In the genomic region with DNA sequence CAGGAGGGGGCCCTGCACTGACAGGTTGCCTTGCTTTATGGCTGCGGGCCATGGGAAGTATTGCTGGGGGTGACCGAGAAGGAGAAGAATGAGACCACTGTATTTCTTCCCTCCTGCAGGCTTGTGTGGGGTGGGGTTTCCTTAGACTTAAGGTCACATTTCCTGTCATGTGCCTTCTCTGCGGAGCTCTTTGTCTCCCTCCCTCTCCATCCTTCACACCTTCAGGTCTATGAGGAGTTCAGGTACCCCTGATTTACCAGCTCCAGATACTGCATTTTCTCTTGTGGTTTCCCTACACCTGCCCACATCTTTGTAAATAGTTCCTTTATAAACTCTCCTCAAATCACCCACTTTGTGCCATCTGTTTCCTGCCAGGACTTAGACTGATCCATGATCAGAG, we compare ENCODE assay signal across 19 cellular contexts. TPM values are rescaled to one million over a fixed set of nuclear protein-coding genes. Genes with fewer than 3 reads are reported as not detected.
DNase-seq lines count a peak whose midpoint lies in the region; ATAC-seq lines count a peak whose summit lies in the region.
"Had no signal": no experiment of that assay in that cellular context is flagged by ENCODE, and none has a peak within 500 bp of the region (broad histone marks: within the 10 kb centered on the region; RNA-seq: fewer than 3 reads in every experiment).

No MANE protein-coding gene starts in this region.

- CTCF ChIA-PET in activated CD4-positive, alpha-beta T cell treated with anti-CD3 and anti-CD28 coated beads, Interleukin-2, amount 10 ng/mL, durations not matched to agents 7 days and 5 days (lab: Charles Lee) = interaction anchor here (1.0 to 1.7 kb wide), 2 partner anchors 11 to 30 kb away, joined by 3 to 4 read pairs; no protein-coding TSS in a partner anchor

- no peaks in the 10 kb centered on the region for H3K27me3 ChIP-seq in trophoblast cell (ENCODE audit: insufficient read depth, low read length)
- H3K27me3 ChIP-seq: right atrium auricular region, tibial artery had no signal

- H3K27me3 Mint-ChIP-seq in activated CD4-positive, alpha-beta T cell treated with anti-CD3 and anti-CD28 coated beads, Interleukin-2, amount 10 ng/mL, durations not matched to agents 7 days and 5 days = peaks cover 2% of the 10 kb centered on the region
- H3K27me3 Mint-ChIP-seq in activated T-helper 1 cell treated with anti-CD3 and anti-CD28 coated beads, Interleukin-12 subunit alpha, Interleukin-12 subunit beta, Interleukin-2, Interleukin-4 antibody, amounts not matched to agents 30 ng/mL and 10 ng/mL and 1 ng/mL, durations not matched to agents 14 hours and 24 hours and 36 hours (ENCODE audit: insufficient read depth) = peaks cover 1% of the 10 kb centered on the region
- H3K27me3 Mint-ChIP-seq: memory B cell had no signal

- H3K4me1 ChIP-seq in trophoblast cell (ENCODE audit: control insufficient read depth in 1 of 2, insufficient read depth in 2 of 2, low read length in 2 of 2) = peaks cover 0 to 2% of the 10 kb centered on the region in 2 experiments

- H3K36me3 ChIP-seq in trophoblast cell (ENCODE audit: control insufficient read depth in 1 of 2, insufficient read depth in 2 of 2, low read length in 2 of 2) = peaks cover 0 to 2% of the 10 kb centered on the region in 2 experiments
- H3K36me3 ChIP-seq: right atrium auricular region, tibial artery had no signal

- no peak overlapping the region for H2BK12ac ChIP-seq in trophoblast cell (ENCODE audit: low read length)

- no peak overlapping the region for H2AFZ ChIP-seq in trophoblast cell (ENCODE audit: insufficient read depth, low read length, poor library complexity)

- peaks cover 4% of the 10 kb centered on the region for H3K79me2 ChIP-seq in trophoblast cell (ENCODE audit: control insufficient read depth, insufficient read depth, low read length, poor library complexity)

- no peak for ATAC-seq in HG02571 (IDR thresholded peaks at IDR 0.05; ENCODE audit: unreplicated experiment)
- ATAC-seq in GM19023 (IDR thresholded peaks at IDR 0.05; ENCODE audit: unreplicated experiment) = no peak

- intact Hi-C loops in activated T-helper 1 cell treated with anti-CD3 and anti-CD28 coated beads, Interleukin-12 subunit alpha, Interleukin-12 subunit beta, Interleukin-2, Interleukin-4 antibody, amounts not matched to agents 30 ng/mL and 10 ng/mL and 1 ng/mL, durations not matched to agents 14 hours and 24 hours and 36 hours (cut with micrococcal nuclease) = no loop called here

- H2BK5ac ChIP-seq in trophoblast cell (ENCODE audit: low read depth, low read length, poor library complexity) = no peak overlapping the region

- no peak overlapping the region for H3K23ac ChIP-seq in trophoblast cell (ENCODE audit: low read length)

- H2AK5ac ChIP-seq in trophoblast cell (ENCODE audit: low read length) = no peak overlapping the region

- in situ Hi-C loops in KBM-7 (cut with MboI; ENCODE audit: low pct_unique_long_range_greater_than_20kb, low sequenced_read_pairs) = no loop called here

- H3K9ac ChIP-seq in trophoblast cell (ENCODE audit: low read length) = no peak overlapping the region

- H3K4me3 ChIP-seq in trophoblast cell (ENCODE audit: low read depth, low read length) = no peak overlapping the region
- H3K4me3 ChIP-seq: right atrium auricular region, tibial artery had no signal

- POLR2A ChIA-PET in activated CD4-positive, alpha-beta T cell treated with anti-CD3 and anti-CD28 coated beads, Interleukin-2, amount 10 ng/mL, durations not matched to agents 7 days and 5 days (lab: Charles Lee) = no interaction called here

- peaks cover 2% of the 10 kb centered on the region for H3K9me3 Mint-ChIP-seq in activated CD4-positive, alpha-beta T cell treated with anti-CD3 and anti-CD28 coated beads, Interleukin-2, amount 10 ng/mL, durations not matched to agents 7 days and 5 days
- H3K9me3 Mint-ChIP-seq in activated T-helper 1 cell treated with anti-CD3 and anti-CD28 coated beads, Interleukin-12 subunit alpha, Interleukin-12 subunit beta, Interleukin-2, Interleukin-4 antibody, amounts not matched to agents 30 ng/mL and 10 ng/mL and 1 ng/mL, durations not matched to agents 14 hours and 24 hours and 36 hours = no peaks in the 10 kb centered on the region
- H3K9me3 Mint-ChIP-seq: H9, memory B cell had no signal

- peaks cover 25% of the 10 kb centered on the region for H3K36me3 Mint-ChIP-seq in activated CD4-positive, alpha-beta T cell treated with anti-CD3 and anti-CD28 coated beads, Interleukin-2, amount 10 ng/mL, durations not matched to agents 7 days and 5 days (ENCODE audit: low read depth)
- H3K36me3 Mint-ChIP-seq in activated T-helper 1 cell treated with anti-CD3 and anti-CD28 coated beads, Interleukin-12 subunit alpha, Interleukin-12 subunit beta, Interleukin-2, Interleukin-4 antibody, amounts not matched to agents 30 ng/mL and 10 ng/mL and 1 ng/mL, durations not matched to agents 14 hours and 24 hours and 36 hours (ENCODE audit: low read depth) = peaks cover 16% of the 10 kb centered on the region
- H3K36me3 Mint-ChIP-seq: memory B cell had no signal

- H3K4me1 Mint-ChIP-seq in activated CD4-positive, alpha-beta T cell treated with anti-CD3 and anti-CD28 coated beads, Interleukin-2, amount 10 ng/mL, durations not matched to agents 7 days and 5 days = peaks cover 65% of the 10 kb centered on the region
- H3K4me1 Mint-ChIP-seq in activated T-helper 1 cell treated with anti-CD3 and anti-CD28 coated beads, Interleukin-12 subunit alpha, Interleukin-12 subunit beta, Interleukin-2, Interleukin-4 antibody, amounts not matched to agents 30 ng/mL and 10 ng/mL and 1 ng/mL, durations not matched to agents 14 hours and 24 hours and 36 hours (ENCODE audit: low read depth) = peaks cover 50% of the 10 kb centered on the region

- DNase-seq in activated CD4-positive, alpha-beta T cell treated with anti-CD3 and anti-CD28 coated beads, Interleukin-2, amount 10 ng/mL, durations not matched to agents 7 days and 5 days = peak; percentile 20
- no peak for DNase-seq in activated CD4-positive, alpha-beta T cell treated with anti-CD3 and anti-CD28 coated beads, Interleukin-2, amount 50 U/mL, for 48 hours
- peak; percentile 65 for DNase-seq in KBM-7
- no peak for DNase-seq in activated T-helper 1 cell treated with anti-CD3 and anti-CD28 coated beads, Interleukin-12 subunit alpha, Interleukin-12 subunit beta, Interleukin-2, Interleukin-4 antibody, amounts not matched to agents 30 ng/mL and 10 ng/mL and 1 ng/mL, durations not matched to agents 14 hours and 24 hours and 36 hours (ENCODE audit: low spot score)
- no peak for DNase-seq in trophoblast cell
- DNase-seq in NCI-H187 treated with DMSO at 0.1 percent for 48 hours (lab: John Stamatoyannopoulos, UW) = no peak
- DNase-seq: ACHN; activated CD8-positive, alpha-beta memory T cell treated with anti-CD3 and anti-CD28 coated beads, Interleukin-2, amount 50 U/mL, for 48 hours; H9; islet precursor cell; NCI-H1092 treated with DMSO at 0.1 percent for 48 hours; NCI-H226; SIG-M5; tibial artery had no signal

- no peak overlapping the region for H4K8ac ChIP-seq in trophoblast cell (ENCODE audit: low read depth, low read length)

- peak overlapping the region; percentile 85 for H3K27ac Mint-ChIP-seq in activated CD4-positive, alpha-beta T cell treated with anti-CD3 and anti-CD28 coated beads, Interleukin-2, amount 10 ng/mL, durations not matched to agents 7 days and 5 days
- peak overlapping the region; percentile 15 for H3K27ac Mint-ChIP-seq in activated T-helper 1 cell treated with anti-CD3 and anti-CD28 coated beads, Interleukin-12 subunit alpha, Interleukin-12 subunit beta, Interleukin-2, Interleukin-4 antibody, amounts not matched to agents 30 ng/mL and 10 ng/mL and 1 ng/mL, durations not matched to agents 14 hours and 24 hours and 36 hours
- H3K27ac Mint-ChIP-seq: memory B cell had no signal

- H3K14ac ChIP-seq in trophoblast cell (ENCODE audit: low read length) = no peak overlapping the region

- H3K4me2 ChIP-seq in trophoblast cell (ENCODE audit: low read length) = no peak overlapping the region

- no peak overlapping the region for H2BK120ac ChIP-seq in trophoblast cell (ENCODE audit: insufficient read depth, low read length, poor library complexity)

- H4K91ac ChIP-seq in trophoblast cell (ENCODE audit: low read depth, low read length) = no peak overlapping the region

- no peak overlapping the region for H4K12ac ChIP-seq in trophoblast cell (ENCODE audit: low read depth, low read length)

- H3K4me3 Mint-ChIP-seq in activated CD4-positive, alpha-beta T cell treated with anti-CD3 and anti-CD28 coated beads, Interleukin-2, amount 10 ng/mL, durations not matched to agents 7 days and 5 days = no peak overlapping the region
- H3K4me3 Mint-ChIP-seq in activated T-helper 1 cell treated with anti-CD3 and anti-CD28 coated beads, Interleukin-12 subunit alpha, Interleukin-12 subunit beta, Interleukin-2, Interleukin-4 antibody, amounts not matched to agents 30 ng/mL and 10 ng/mL and 1 ng/mL, durations not matched to agents 14 hours and 24 hours and 36 hours = peak overlapping the region; percentile 59
- H3K4me3 Mint-ChIP-seq: H9, memory B cell had no signal

- whole genome bisulfite sequencing in trophoblast cell (ENCODE audit: extremely low coverage, insufficient coverage, insufficient read length) = no CpG with 5 or more reads among the region's 3 CpGs

- H3K4ac ChIP-seq in trophoblast cell (ENCODE audit: low read depth, low read length) = peak overlapping the region; percentile 20

- H3K9me3 ChIP-seq in trophoblast cell (ENCODE audit: insufficient read depth, low read depth, low read length) = no peaks in the 10 kb centered on the region
- H3K9me3 ChIP-seq: right atrium auricular region, tibial artery had no signal

- no peak overlapping the region for H3K27ac ChIP-seq in trophoblast cell (ENCODE audit: low read depth, low read length)
- H3K27ac ChIP-seq: epithelial cell of prostate, right atrium auricular region, tibial artery had no signal

- H3K79me1 ChIP-seq in trophoblast cell (ENCODE audit: low read length) = peaks cover 8% of the 10 kb centered on the region

- H3K18ac ChIP-seq in trophoblast cell (ENCODE audit: low read length) = no peak overlapping the region

RNA-seq across cellular contexts. Expression of a gene that starts 3.6 kb away (rescaled TPM):
- total RNA-seq in activated CD4-positive, alpha-beta T cell treated with anti-CD3 and anti-CD28 coated beads, Interleukin-2, amount 10 ng/mL, durations not matched to agents 7 days and 5 days = 10 to 100 TPM; 16.7 to 21.4 TPM
- total RNA-seq in activated T-helper 1 cell treated with anti-CD3 and anti-CD28 coated beads, Interleukin-12 subunit alpha, Interleukin-12 subunit beta, Interleukin-2, Interleukin-4 antibody, amounts not matched to agents 30 ng/mL and 10 ng/mL and 1 ng/mL, durations not matched to agents 14 hours and 24 hours and 36 hours = 14.3 and 17.8 TPM in 2 replicates
- 11.9 and 12.1 TPM in 2 replicates for polyA plus RNA-seq in trophoblast cell (2013)

RNA-seq across cellular contexts. Expression of a gene that starts 18.2 kb away (rescaled TPM):
- total RNA-seq in activated CD4-positive, alpha-beta T cell treated with anti-CD3 and anti-CD28 coated beads, Interleukin-2, amount 10 ng/mL, durations not matched to agents 7 days and 5 days = 1 to 10 TPM; 4.9 to 5.7 TPM
- total RNA-seq in activated T-helper 1 cell treated with anti-CD3 and anti-CD28 coated beads, Interleukin-12 subunit alpha, Interleukin-12 subunit beta, Interleukin-2, Interleukin-4 antibody, amounts not matched to agents 30 ng/mL and 10 ng/mL and 1 ng/mL, durations not matched to agents 14 hours and 24 hours and 36 hours = 5.7 and 6.0 TPM in 2 replicates
- polyA plus RNA-seq in trophoblast cell (2013) = 21.0 and 21.9 TPM in 2 replicates

RNA-seq across cellular contexts. Expression of a gene that starts 47.7 kb away (rescaled TPM):
- total RNA-seq in activated CD4-positive, alpha-beta T cell treated with anti-CD3 and anti-CD28 coated beads, Interleukin-2, amount 10 ng/mL, durations not matched to agents 7 days and 5 days = not detected
- not detected in 2 replicates for total RNA-seq in activated T-helper 1 cell treated with anti-CD3 and anti-CD28 coated beads, Interleukin-12 subunit alpha, Interleukin-12 subunit beta, Interleukin-2, Interleukin-4 antibody, amounts not matched to agents 30 ng/mL and 10 ng/mL and 1 ng/mL, durations not matched to agents 14 hours and 24 hours and 36 hours
- polyA plus RNA-seq in trophoblast cell (2013) = 0.05 TPM in 1 of 2 replicates, not detected in the other
- total RNA-seq: right atrium auricular region had no signal

Comparison
In these comparisons a context has a peak if more than half of its experiments do, and no peak if none do; other contexts are left out.
1. DNase-seq: peak in activated CD4-positive, alpha-beta T cell treated with anti-CD3 and anti-CD28 coated beads, Interleukin-2, amount 10 ng/mL, durations not matched to agents 7 days and 5 days (single experiment) and KBM-7 (single experiment); none in activated CD4-positive, alpha-beta T cell treated with anti-CD3 and anti-CD28 coated beads, Interleukin-2, amount 50 U/mL, for 48 hours (0 of 2), activated T-helper 1 cell treated with anti-CD3 and anti-CD28 coated beads, Interleukin-12 subunit alpha, Interleukin-12 subunit beta, Interleukin-2, Interleukin-4 antibody, amounts not matched to agents 30 ng/mL and 10 ng/mL and 1 ng/mL, durations not matched to agents 14 hours and 24 hours and 36 hours (single experiment), trophoblast cell (0 of 2) and NCI-H187 treated with DMSO at 0.1 percent for 48 hours (single experiment).